ENCODE assay signal across 23 cellular contexts in the genomic region with DNA sequence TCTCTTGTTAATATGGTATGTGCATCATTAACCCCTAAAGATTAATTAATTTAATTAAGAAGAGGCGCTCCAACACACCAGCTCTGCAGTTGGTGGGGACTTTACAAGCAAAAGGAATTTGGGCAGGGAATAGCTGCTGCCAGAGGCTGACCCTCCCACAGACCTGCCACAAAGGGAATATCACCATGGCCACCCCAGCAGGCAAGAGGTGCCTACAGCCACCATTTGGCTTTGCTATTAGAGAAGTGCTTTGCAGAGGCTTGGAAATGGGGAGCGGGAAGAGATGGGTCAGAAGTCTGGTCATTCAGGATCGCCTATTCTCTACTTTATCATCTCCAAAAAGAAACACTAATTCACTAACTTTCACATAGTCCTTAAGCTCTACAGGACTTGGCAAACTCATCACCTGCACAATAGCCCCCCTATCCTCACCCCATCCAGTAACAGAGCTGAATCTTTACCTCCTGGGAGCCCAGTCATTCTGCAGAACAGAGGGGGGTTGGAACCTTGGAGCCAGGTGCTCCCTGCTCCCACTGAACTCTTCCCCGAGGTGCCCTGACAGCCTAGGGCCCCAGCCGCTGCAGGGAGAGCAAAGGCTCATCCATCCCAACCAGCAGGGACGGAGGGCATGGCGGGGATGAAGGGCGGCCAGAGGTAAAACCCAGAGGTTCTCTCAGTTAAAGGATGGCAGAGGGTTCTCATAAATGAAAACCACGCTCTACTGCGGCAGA. TPM values are rescaled to one million over a fixed set of nuclear protein-coding genes. Genes with fewer than 3 reads are reported as not detected.
DNase-seq lines count a peak whose midpoint lies in the region; ATAC-seq and TF ChIP-seq lines count a peak whose summit lies in the region.
"Had no signal": no experiment of that assay in that cellular context is flagged by ENCODE, and none has a peak within 500 bp of the region (broad histone marks: within the 10 kb centered on the region; RNA-seq: fewer than 3 reads in every experiment).

No MANE protein-coding gene starts in this region.

- in situ Hi-C loops in IMR-90 (cut with MboI; ENCODE audit: low sequenced_read_pairs), result no loop called here

- peak overlapping the region; percentile 10 for H2AK9ac ChIP-seq in IMR-90 (replicated peaks; ENCODE audit: low read depth, low read length, poor library complexity)

- 0 out of 3 replicates have a peak overlapping the region, but pooled peaks have one; percentile 8 for H2BK15ac ChIP-seq in IMR-90 (ENCODE audit: low read depth, low read length)

- CTCF ChIA-PET in activated naive CD4-positive, alpha-beta T cell treated with anti-CD3 and anti-CD28 coated beads, Interleukin-2, amount 10 ng/mL, durations not matched to agents 7 days and 5 days (lab: Charles Lee), result interaction anchor here (1.2 to 2.6 kb wide), 4 partner anchors 8 to 27 kb away, joined by 3 to 10 read pairs (median 4); no protein-coding TSS in a partner anchor
- CTCF ChIA-PET in IMR-90 (lab: Yijun Ruan, JAX), result no interaction called here

- H3K4me1 Mint-ChIP-seq in activated naive CD4-positive, alpha-beta T cell treated with anti-CD3 and anti-CD28 coated beads, Interleukin-2, amount 10 ng/mL, durations not matched to agents 7 days and 5 days, result peaks cover 62% of the 10 kb centered on the region
- H3K4me1 Mint-ChIP-seq in stimulated activated naive B cell treated with anti-CD40 and anti-IgM and Interleukin-4, amounts not matched to agents 10 μg/mL and 1 μg/mL and 100 μg/mL, for 72 hours, result peaks cover 39 to 66% of the 10 kb centered on the region in 2 donors

- POLR2A ChIA-PET in IMR-90 (lab: Charles Lee; ENCODE audit: unreplicated experiment), result no interaction called here

- H4K8ac ChIP-seq in IMR-90 (ENCODE audit: low read depth in 2 of 2, low read length in 2 of 2), result no peak overlapping the region; a peak in 1 of 4 replicates

- H3K27ac Mint-ChIP-seq in activated naive CD4-positive, alpha-beta T cell treated with anti-CD3 and anti-CD28 coated beads, Interleukin-2, amount 50 U/mL, for 72 hours, result peak overlapping the region; percentile 85 to 89
- no peak overlapping the region for H3K27ac Mint-ChIP-seq in activated naive CD4-positive, alpha-beta T cell treated with anti-CD3 and anti-CD28 coated beads, Interleukin-2, amount 10 ng/mL, durations not matched to agents 7 days and 5 days
- H3K27ac Mint-ChIP-seq in stimulated activated naive B cell treated with anti-CD40 and anti-IgM and Interleukin-4, amounts not matched to agents 10 μg/mL and 1 μg/mL and 100 μg/mL, for 72 hours, result peak overlapping the region; percentile 67
- H3K27ac Mint-ChIP-seq: dendritic cell treated with granulocyte-macrophage colony-stimulating factor and Interleukin-4, amounts not matched to agents 40 ng/mL and 50 ng/mL, for 4 days; memory B cell had no signal

- no peak for ATAC-seq in activated naive CD4-positive, alpha-beta T cell treated with anti-CD3 and anti-CD28 coated beads, Interleukin-2, amount 50 U/mL, for 72 hours
- ATAC-seq in IMR-90 (ENCODE audit: low read depth) (no peak), HG02678 (IDR thresholded peaks at IDR 0.05; ENCODE audit: unreplicated experiment) (no peak)
- no peak for ATAC-seq in stimulated activated naive B cell treated with anti-CD40 and anti-IgM and Interleukin-4, amounts not matched to agents 10 μg/mL and 1 μg/mL and 100 μg/mL, for 72 hours (replicated peaks)
- ATAC-seq: activated CD8-positive, alpha-beta memory T cell treated with anti-CD3 and anti-CD28 coated beads, Interleukin-2, amount 10 ng/mL, durations not matched to agents 7 days and 5 days; left cardiac atrium; naive thymus-derived CD4-positive, alpha-beta T cell had no signal

- peak overlapping the region; percentile 48 for H2AK5ac ChIP-seq in IMR-90 (ENCODE audit: low read depth, low read length)

- no peak overlapping the region for H3K4me2 ChIP-seq in IMR-90 (ENCODE audit: low read depth, low read length)

- no peak overlapping the region for H3K18ac ChIP-seq in IMR-90 (ENCODE audit: low read depth, low read length)

- H3K79me1 ChIP-seq in IMR-90 (ENCODE audit: low read depth in 1 of 2, low read length in 2 of 2), result peaks cover 49 to 78% of the 10 kb centered on the region in 2 experiments

- H2BK5ac ChIP-seq in IMR-90 (ENCODE audit: low read depth, low read length, poor library complexity, severe bottlenecking), result no peak overlapping the region

- dilution Hi-C loops in IMR-90 (cut with HindIII; ENCODE audit: low sequenced_read_pairs, unreplicated experiment), result no loop called here

- H3K9me1 ChIP-seq in IMR-90 (ENCODE audit: insufficient read depth, low read length), result peaks cover 17% of the 10 kb centered on the region

- no peak for TF ChIP-seq POLR2A in IMR-90 (IDR thresholded peaks at IDR 0.05; ENCODE audit: low read depth, low read length)

- TF ChIP-seq CTCF in IMR-90 (conservative IDR thresholded peaks at IDR 0.05; ENCODE audit: low read depth, low read length), result no peak

- intact Hi-C loops in IMR-90 (cut with micrococcal nuclease), result loop anchor here (5.0 kb wide), 1 partner anchor 44 kb away; no protein-coding TSS in a partner anchor

- H3K27me3 Mint-ChIP-seq in activated naive CD4-positive, alpha-beta T cell treated with anti-CD3 and anti-CD28 coated beads, Interleukin-2, amount 10 ng/mL, durations not matched to agents 7 days and 5 days, result no peaks in the 10 kb centered on the region
- peaks cover 0 to 5% of the 10 kb centered on the region in 2 donors for H3K27me3 Mint-ChIP-seq in stimulated activated naive B cell treated with anti-CD40 and anti-IgM and Interleukin-4, amounts not matched to agents 10 μg/mL and 1 μg/mL and 100 μg/mL, for 72 hours
- H3K27me3 Mint-ChIP-seq: activated CD8-positive, alpha-beta memory T cell treated with anti-CD3 and anti-CD28 coated beads, Interleukin-2, amount 10 ng/mL, durations not matched to agents 7 days and 5 days; dendritic cell treated with granulocyte-macrophage colony-stimulating factor and Interleukin-4, amounts not matched to agents 40 ng/mL and 50 ng/mL, for 4 days; naive thymus-derived CD4-positive, alpha-beta T cell had no signal

- no peak for DNase-seq in activated naive CD4-positive, alpha-beta T cell treated with anti-CD3 and anti-CD28 coated beads, Interleukin-2, amount 50 U/mL, for 72 hours (ENCODE audit: low spot score in 2 of 2)
- DNase-seq in activated naive CD4-positive, alpha-beta T cell treated with anti-CD3 and anti-CD28 coated beads, Interleukin-2, amount 10 ng/mL, durations not matched to agents 7 days and 5 days, result no peak
- no peak for DNase-seq in IMR-90
- DNase-seq in stimulated activated naive B cell treated with anti-CD40 and anti-IgM and Interleukin-4, amounts not matched to agents 10 μg/mL and 1 μg/mL and 100 μg/mL, for 72 hours, result no peak
- no peak for DNase-seq in HK-2 (ENCODE audit: unreplicated experiment)
- no peak for DNase-seq in DMS153 treated with DMSO at 0.1 percent for 48 hours (lab: John Stamatoyannopoulos, UW; ENCODE audit: unreplicated experiment)
- DNase-seq: activated CD8-positive, alpha-beta memory T cell treated with anti-CD3 and anti-CD28 coated beads, Interleukin-2, amount 10 ng/mL, durations not matched to agents 7 days and 5 days; DMS 273 treated with DMSO at 0.1 percent for 48 hours; glutamatergic neuron; HCEC 1CT; left cardiac atrium; naive thymus-derived CD4-positive, alpha-beta T cell; NCI-H187; posterior cingulate gyrus; RPMI8226; T-helper 9 cell; uterus had no signal

- peaks cover 0 to 5% of the 10 kb centered on the region in 2 donors for H3K9me3 Mint-ChIP-seq in activated naive CD4-positive, alpha-beta T cell treated with anti-CD3 and anti-CD28 coated beads, Interleukin-2, amount 50 U/mL, for 72 hours
- no peaks in the 10 kb centered on the region for H3K9me3 Mint-ChIP-seq in activated naive CD4-positive, alpha-beta T cell treated with anti-CD3 and anti-CD28 coated beads, Interleukin-2, amount 10 ng/mL, durations not matched to agents 7 days and 5 days
- H3K9me3 Mint-ChIP-seq in stimulated activated naive B cell treated with anti-CD40 and anti-IgM and Interleukin-4, amounts not matched to agents 10 μg/mL and 1 μg/mL and 100 μg/mL, for 72 hours, result no peaks in the 10 kb centered on the region
- H3K9me3 Mint-ChIP-seq: dendritic cell treated with granulocyte-macrophage colony-stimulating factor and Interleukin-4, amounts not matched to agents 40 ng/mL and 50 ng/mL, for 4 days; memory B cell had no signal

- peaks cover 32% of the 10 kb centered on the region; the same call in 1 of the 2 replicates for H4K20me1 ChIP-seq in IMR-90 (ENCODE audit: insufficient read depth, low read length)

- H3K9ac ChIP-seq in IMR-90 (ENCODE audit: low read depth, low read length), result no peak overlapping the region

- 0 out of 2 replicates have a peak overlapping the region, but pooled peaks have one; percentile 17 for H3K23ac ChIP-seq in IMR-90 (ENCODE audit: low read depth, low read length)

- peak overlapping the region; percentile 29; the same call in 1 of the 2 replicates for H3K4ac ChIP-seq in IMR-90 (ENCODE audit: low read depth, low read length)

- H4K5ac ChIP-seq in IMR-90 (ENCODE audit: low read depth, low read length), result no peak overlapping the region

- no peak overlapping the region for H4K91ac ChIP-seq in IMR-90 (ENCODE audit: insufficient read depth, low read depth, low read length)

- H3K14ac ChIP-seq in IMR-90 (replicated peaks; ENCODE audit: low read depth, low read length), result no peak overlapping the region; the same call in 1 of the 2 replicates

- no peak overlapping the region for H3K4me3 ChIP-seq in IMR-90 (ENCODE audit: insufficient read depth, low read depth, low read length)
- no peak overlapping the region for H3K4me3 ChIP-seq in ectodermal cell (ENCODE audit: insufficient read depth, low read depth, low read length)
- H3K4me3 ChIP-seq: cardiac muscle cell, SK-N-MC, uterus had no signal

- H3K56ac ChIP-seq in IMR-90 (ENCODE audit: extremely low read depth, insufficient read depth, low read length), result no peak overlapping the region

- peak overlapping the region; percentile 33; the same call in 1 of the 2 replicates for H2BK20ac ChIP-seq in IMR-90 (ENCODE audit: low read depth, low read length)

- H3K36me3 Mint-ChIP-seq in activated naive CD4-positive, alpha-beta T cell treated with anti-CD3 and anti-CD28 coated beads, Interleukin-2, amount 50 U/mL, for 72 hours, result peaks cover 4 to 27% of the 10 kb centered on the region in 2 donors
- H3K36me3 Mint-ChIP-seq in activated naive CD4-positive, alpha-beta T cell treated with anti-CD3 and anti-CD28 coated beads, Interleukin-2, amount 10 ng/mL, durations not matched to agents 7 days and 5 days, result peaks cover 6% of the 10 kb centered on the region
- H3K36me3 Mint-ChIP-seq in stimulated activated naive B cell treated with anti-CD40 and anti-IgM and Interleukin-4, amounts not matched to agents 10 μg/mL and 1 μg/mL and 100 μg/mL, for 72 hours, result no peaks in the 10 kb centered on the region
- H3K36me3 Mint-ChIP-seq: memory B cell had no signal

- H3K4me1 ChIP-seq in IMR-90 (ENCODE audit: control insufficient read depth, insufficient read depth, low read length) (peaks cover 20% of the 10 kb centered on the region), ectodermal cell (ENCODE audit: control insufficient read depth, insufficient read depth, low read length) (peaks cover 59% of the 10 kb centered on the region)

- H3K4me3 Mint-ChIP-seq in activated naive CD4-positive, alpha-beta T cell treated with anti-CD3 and anti-CD28 coated beads, Interleukin-2, amount 10 ng/mL, durations not matched to agents 7 days and 5 days, result no peak overlapping the region
- no peak overlapping the region for H3K4me3 Mint-ChIP-seq in stimulated activated naive B cell treated with anti-CD40 and anti-IgM and Interleukin-4, amounts not matched to agents 10 μg/mL and 1 μg/mL and 100 μg/mL, for 72 hours
- H3K4me3 Mint-ChIP-seq: activated CD8-positive, alpha-beta memory T cell treated with anti-CD3 and anti-CD28 coated beads, Interleukin-2, amount 10 ng/mL, durations not matched to agents 7 days and 5 days; dendritic cell treated with granulocyte-macrophage colony-stimulating factor and Interleukin-4, amounts not matched to agents 40 ng/mL and 50 ng/mL, for 4 days had no signal

- BruUV-seq in IMR-90 (replicated peaks; lab: Mats Ljungman, UMichigan), result no TSS peak

- WGBS in IMR-90 (ENCODE audit: extremely low coverage in 2 of 2, insufficient read length in 1 of 2), 2 experiments, result 100% methylated on average over 3 of the region's 10 CpGs; no CpG with 5 or more reads in 1 of the 2 experiments
- WGBS in ectodermal cell, 2 experiments, result 46 to 47% methylated on average over 10 of the region's 10 CpGs

- no peak for TF ChIP-seq RAD21 in IMR-90 (IDR thresholded peaks at IDR 0.05; ENCODE audit: low read length)

- H2AFZ ChIP-seq in IMR-90 (replicated peaks; ENCODE audit: low read length, poor library complexity), result no peak overlapping the region

- H3K9me3 ChIP-seq in IMR-90 (ENCODE audit: control insufficient read depth, insufficient read depth, low read length), result no peaks in the 10 kb centered on the region
- no peaks in the 10 kb centered on the region for H3K9me3 ChIP-seq in ectodermal cell (ENCODE audit: control insufficient read depth, low read length)
- H3K9me3 ChIP-seq: uterus had no signal

- H3K27ac ChIP-seq in IMR-90 (ENCODE audit: insufficient read depth, low read length), result no peak overlapping the region
- peak overlapping the region; percentile 64 for H3K27ac ChIP-seq in ectodermal cell (ENCODE audit: insufficient read depth, low read depth, low read length, poor library complexity, severe bottlenecking)
- H3K27ac ChIP-seq: cardiac muscle cell, SK-N-MC, uterus had no signal

- peak overlapping the region; percentile 18; the same call in 1 of the 2 replicates for H2BK120ac ChIP-seq in IMR-90 (ENCODE audit: low read depth, low read length)

- no peaks in the 10 kb centered on the region for H3K27me3 ChIP-seq in IMR-90 (ENCODE audit: control insufficient read depth, insufficient read depth, low read length)
- no peaks in the 10 kb centered on the region for H3K27me3 ChIP-seq in ectodermal cell (ENCODE audit: control insufficient read depth, insufficient read depth, low read length, poor library complexity, severe bottlenecking)
- H3K27me3 ChIP-seq: cardiac muscle cell, uterus had no signal

- H3K36me3 ChIP-seq in IMR-90 (ENCODE audit: control insufficient read depth, insufficient read depth, low read length) (no peaks in the 10 kb centered on the region), ectodermal cell (ENCODE audit: control insufficient read depth, insufficient read depth, low read length) (peaks cover 3% of the 10 kb centered on the region)
- H3K36me3 ChIP-seq: cardiac muscle cell, uterus had no signal

RNA-seq across cellular contexts. Expression of a gene that starts 29.7 kb away (rescaled TPM):
- total RNA-seq in activated naive CD4-positive, alpha-beta T cell treated with anti-CD3 and anti-CD28 coated beads, Interleukin-2, amount 50 U/mL, for 72 hours, result 10 to 100 TPM; 28.2 to 39.1 TPM
- 69.2 and 87.8 TPM in 2 replicates for total RNA-seq in IMR-90 (2012; rRNA removed)
- 55.9 and 62.8 TPM in 2 replicates for polyA plus RNA-seq in IMR-90 (2012; rRNA removed)
- polyA plus RNA-seq in IMR-90 (2012; cell fraction: cytosol; rRNA removed), result 35.1 and 74.2 TPM in 2 replicates
- polyA plus RNA-seq in IMR-90 (2012; cell fraction: nucleus; rRNA removed; ENCODE audit: low replicate concordance), result 87.7 and 98.9 TPM in 2 replicates
- polyA plus RNA-seq in ectodermal cell (2013, experiment 1 of 4), result 109 TPM
- polyA plus RNA-seq in ectodermal cell (2013, experiment 2 of 4), result 111 TPM
- 102 TPM for polyA plus RNA-seq in ectodermal cell (2013, experiment 3 of 4)
- polyA plus RNA-seq in ectodermal cell (2013, experiment 4 of 4), result 105 TPM
